Comparison of ENCODE assay signal across 1 cellular context in genomic region chr20:63636752-63637633, GRCh38.
TF ChIP-seq lines count a peak whose summit lies in the region.

No MANE protein-coding gene starts in this region.

TF ChIP-seq in K562, 482 proteins besides CTCF, POLR2A, EP300 and RAD21:
- TF ChIP-seq SREBF2 (CRISPR knock-in tag; IDR thresholded peaks at IDR 0.05) (no peak), ZNF347 (CRISPR knock-in tag; IDR thresholded peaks at IDR 0.05; ENCODE audit: low read depth) (no peak), GATAD2B (IDR thresholded peaks at IDR 0.05; ENCODE audit: borderline replicate concordance) (no peak), CLOCK (CRISPR knock-in tag; IDR thresholded peaks at IDR 0.05; ENCODE audit: borderline replicate concordance) (no peak), ZBTB7A (IDR thresholded peaks at IDR 0.05; ENCODE audit: borderline replicate concordance, control insufficient read depth, low read depth, low read length) (peak; percentile 38; the same call in 1 of the 2 replicates)
